Comparison of ENCODE assay signal across 27 cellular contexts in genomic region chr4:145791988-145792387, GRCh38.
"Had no signal": no experiment of that assay in that cellular context is flagged by ENCODE, and none has a peak within 500 bp of the region (broad histone marks: within the 10 kb centered on the region; RNA-seq: fewer than 3 reads in every experiment).

No MANE protein-coding gene starts in this region.

- H3K4me2 ChIP-seq: KMS-11 had no signal

- ATAC-seq: activated CD8-positive, alpha-beta memory T cell treated with anti-CD3 and anti-CD28 coated beads, Interleukin-2, amount 10 ng/mL, durations not matched to agents 7 days and 5 days; activated CD8-positive, alpha-beta T cell treated with anti-CD3 and anti-CD28 coated beads, Interleukin-2, amount 10 ng/mL, durations not matched to agents 7 days and 5 days; Panc1; SK-N-SH treated with all-trans-retinoic acid at 6 μM for 48 hours had no signal

- H3K27ac ChIP-seq: brain microvascular endothelial cell, cardiac muscle cell, KMS-11, SJSA1 had no signal

- H3K36me3 ChIP-seq: brain microvascular endothelial cell had no signal

- DNase-seq: activated CD4-positive, alpha-beta T cell treated with anti-CD3 and anti-CD28 coated beads for 48 hours; activated CD4-positive, alpha-beta T cell treated with anti-CD3 and anti-CD28 coated beads, Interleukin-2, amount 50 U/mL, for 4 hours; activated CD4-positive, CD25-positive, alpha-beta regulatory T cell treated with anti-CD3 and anti-CD28 coated beads, Interleukin-2, amount 50 U/mL, for 72 hours; activated CD8-positive, alpha-beta memory T cell treated with anti-CD3 and anti-CD28 coated beads, Interleukin-2, amount 10 ng/mL, durations not matched to agents 7 days and 5 days; activated CD8-positive, alpha-beta T cell treated with anti-CD3 and anti-CD28 coated beads, Interleukin-2, amount 10 ng/mL, durations not matched to agents 7 days and 5 days; activated effector memory CD4-positive, alpha-beta T cell treated with anti-CD3 and anti-CD28 coated beads, Interleukin-2, amount 50 U/mL, for 16 hours; activated naive CD4-positive, alpha-beta T cell treated with Interleukin-2 at 50 U/mL for 16 hours; activated T-cell treated with anti-CD3 and anti-CD28 coated beads, Interleukin-2, amount 50 U/mL, for 24 hours; brain microvascular endothelial cell; NCI-H1092; NCI-H1417; NCI-H1930; NCI-H2171 treated with DMSO at 0.1 percent for 48 hours; NCI-H226; NCI-H526; NCI-H774; OCI-M1; RPMI8226; SHP77; SW 1271 had no signal

- H3K9me3 Mint-ChIP-seq: activated T-cell treated with anti-CD3 and anti-CD28 coated beads, Interleukin-2, amount 50 U/mL, for 24 hours; activated T-helper 1 cell treated with anti-CD3 and anti-CD28 coated beads, Interleukin-12 subunit alpha, Interleukin-12 subunit beta, Interleukin-2, Interleukin-4 antibody, amounts not matched to agents 30 ng/mL and 10 ng/mL and 1 ng/mL, durations not matched to agents 14 hours and 24 hours and 36 hours had no signal

- H3K27ac Mint-ChIP-seq: activated CD8-positive, alpha-beta memory T cell treated with anti-CD3 and anti-CD28 coated beads, Interleukin-2, amount 10 ng/mL, durations not matched to agents 7 days and 5 days; activated CD8-positive, alpha-beta T cell treated with anti-CD3 and anti-CD28 coated beads, Interleukin-2, amount 10 ng/mL, durations not matched to agents 7 days and 5 days; activated naive CD8-positive, alpha-beta T cell; activated T-cell treated with anti-CD3 and anti-CD28 coated beads, Interleukin-2, amount 50 U/mL, for 24 hours; activated T-helper 1 cell treated with anti-CD3 and anti-CD28 coated beads, Interleukin-12 subunit alpha, Interleukin-12 subunit beta, Interleukin-2, Interleukin-4 antibody, amounts not matched to agents 30 ng/mL and 10 ng/mL and 1 ng/mL, durations not matched to agents 14 hours and 24 hours and 36 hours had no signal

- H3K4me3 ChIP-seq: cardiac muscle cell, SJSA1 had no signal

- H3K27me3 ChIP-seq: brain microvascular endothelial cell, cardiac muscle cell, SJSA1 had no signal

- H3K4me1 Mint-ChIP-seq: activated CD8-positive, alpha-beta memory T cell treated with anti-CD3 and anti-CD28 coated beads, Interleukin-2, amount 10 ng/mL, durations not matched to agents 7 days and 5 days had no signal

- H3K27me3 Mint-ChIP-seq: activated CD8-positive, alpha-beta memory T cell treated with anti-CD3 and anti-CD28 coated beads, Interleukin-2, amount 10 ng/mL, durations not matched to agents 7 days and 5 days; activated naive CD8-positive, alpha-beta T cell; activated T-cell treated with anti-CD3 and anti-CD28 coated beads, Interleukin-2, amount 50 U/mL, for 24 hours had no signal

- H3K9me3 ChIP-seq: SJSA1 had no signal

- H3K4me3 Mint-ChIP-seq: activated CD8-positive, alpha-beta memory T cell treated with anti-CD3 and anti-CD28 coated beads, Interleukin-2, amount 10 ng/mL, durations not matched to agents 7 days and 5 days; activated CD8-positive, alpha-beta T cell treated with anti-CD3 and anti-CD28 coated beads, Interleukin-2, amount 10 ng/mL, durations not matched to agents 7 days and 5 days; activated naive CD8-positive, alpha-beta T cell; activated T-cell treated with anti-CD3 and anti-CD28 coated beads, Interleukin-2, amount 50 U/mL, for 24 hours; activated T-helper 1 cell treated with anti-CD3 and anti-CD28 coated beads, Interleukin-12 subunit alpha, Interleukin-12 subunit beta, Interleukin-2, Interleukin-4 antibody, amounts not matched to agents 30 ng/mL and 10 ng/mL and 1 ng/mL, durations not matched to agents 14 hours and 24 hours and 36 hours had no signal
